ENCODE assay signal across 27 cellular contexts in genomic region chr10:6365384-6365783, GRCh38.
A peak's percentile ranks its signal among the peaks of the same experiment; 100 is the strongest.
DNase-seq lines count a peak whose midpoint lies in the region; ATAC-seq and TF ChIP-seq lines count a peak whose summit lies in the region.
"Had no signal": no experiment of that assay in that cellular context is flagged by ENCODE, and none has a peak within 500 bp of the region (broad histone marks: within the 10 kb centered on the region; RNA-seq: fewer than 3 reads in every experiment).

No MANE protein-coding gene starts in this region.

- CTCF ChIA-PET in IMR-90 (lab: Yijun Ruan, JAX): interaction anchor here (1.1 kb wide), 1 partner anchor 17 kb away, joined by 4 read pairs; no protein-coding TSS in a partner anchor
- CTCF ChIA-PET in activated CD4-positive, alpha-beta memory T cell treated with anti-CD3 and anti-CD28 coated beads, Interleukin-2, amount 10 ng/mL, durations not matched to agents 7 days and 5 days (lab: Charles Lee): interaction anchor here (0.6 to 1.6 kb wide), 2 partner anchors 32 to 37 kb away, joined by 3 to 5 read pairs; no protein-coding TSS in a partner anchor

- H3K27ac ChIP-seq in C4-2B: peak overlapping the region; percentile 69; the same call in 1 of the 2 replicates
- H3K27ac ChIP-seq in IMR-90 (ENCODE audit: insufficient read depth, low read length): no peak overlapping the region; the same call in 1 of the 2 replicates
- H3K27ac ChIP-seq in mesodermal cell (ENCODE audit: low read depth, low read length, severe bottlenecking): peak overlapping the region; percentile 92
- H3K27ac ChIP-seq: coronary artery, foreskin keratinocyte, heart left ventricle, upper lobe of left lung had no signal

- no peak overlapping the region for H3K9ac ChIP-seq in IMR-90 (ENCODE audit: low read depth, low read length)

- no peaks in the 10 kb centered on the region for H3K4me1 Mint-ChIP-seq in activated CD4-positive, alpha-beta memory T cell treated with anti-CD3 and anti-CD28 coated beads, Interleukin-2, amount 10 ng/mL, durations not matched to agents 7 days and 5 days

- H3K36me3 ChIP-seq in IMR-90 (ENCODE audit: control insufficient read depth, insufficient read depth, low read length) (no peaks in the 10 kb centered on the region), mesodermal cell (ENCODE audit: control insufficient read depth, insufficient read depth, low read length) (no peaks in the 10 kb centered on the region)
- H3K36me3 ChIP-seq: adrenal gland, heart left ventricle, MG63, upper lobe of left lung had no signal

- H3K9me3 Mint-ChIP-seq in activated CD4-positive, alpha-beta memory T cell treated with anti-CD3 and anti-CD28 coated beads, Interleukin-2, amount 10 ng/mL, durations not matched to agents 7 days and 5 days: peaks cover 18% of the 10 kb centered on the region

- H4K5ac ChIP-seq in IMR-90 (ENCODE audit: low read depth, low read length): no peak overlapping the region

- H3K9me1 ChIP-seq in IMR-90 (ENCODE audit: insufficient read depth, low read length): no peaks in the 10 kb centered on the region

- no peaks in the 10 kb centered on the region for H4K20me1 ChIP-seq in IMR-90 (ENCODE audit: insufficient read depth, low read length)

- H3K4me1 ChIP-seq in IMR-90 (ENCODE audit: control insufficient read depth, insufficient read depth, low read length): peaks cover 3% of the 10 kb centered on the region
- peaks cover 14% of the 10 kb centered on the region for H3K4me1 ChIP-seq in mesodermal cell (ENCODE audit: control insufficient read depth, insufficient read depth, low read length, poor library complexity, severe bottlenecking)
- H3K4me1 ChIP-seq: adrenal gland, foreskin keratinocyte had no signal

- H3K79me1 ChIP-seq in IMR-90 (ENCODE audit: low read depth in 1 of 2, low read length in 2 of 2): no peaks in the 10 kb centered on the region

- in situ Hi-C loops in IMR-90 (cut with MboI; ENCODE audit: low sequenced_read_pairs): no loop called here

- peaks cover 7% of the 10 kb centered on the region for H3K36me3 Mint-ChIP-seq in activated CD4-positive, alpha-beta memory T cell treated with anti-CD3 and anti-CD28 coated beads, Interleukin-2, amount 10 ng/mL, durations not matched to agents 7 days and 5 days (ENCODE audit: low read depth)

- H4K8ac ChIP-seq in IMR-90 (ENCODE audit: low read depth in 2 of 2, low read length in 2 of 2): no peak overlapping the region

- dilution Hi-C loops in IMR-90 (cut with HindIII; ENCODE audit: low sequenced_read_pairs, unreplicated experiment): no loop called here

- ATAC-seq in IMR-90 (ENCODE audit: low read depth) (peak; percentile 78), GM18502 (IDR thresholded peaks at IDR 0.05; ENCODE audit: poor library complexity, unreplicated experiment) (no peak), GM19023 (IDR thresholded peaks at IDR 0.05; ENCODE audit: unreplicated experiment) (no peak)
- ATAC-seq: CD8-positive, alpha-beta T cell; effector memory CD8-positive, alpha-beta T cell; foreskin keratinocyte had no signal

- 0 out of 2 replicates have a peak overlapping the region, but pooled peaks have one; percentile 59 for H2BK20ac ChIP-seq in IMR-90 (ENCODE audit: low read depth, low read length)

- no peak overlapping the region for H3K4ac ChIP-seq in IMR-90 (ENCODE audit: low read depth, low read length)

- H3K23ac ChIP-seq in IMR-90 (ENCODE audit: low read depth, low read length): no peak overlapping the region

- no peak overlapping the region for H4K91ac ChIP-seq in IMR-90 (ENCODE audit: insufficient read depth, low read depth, low read length)

- no peak overlapping the region for H2BK15ac ChIP-seq in IMR-90 (ENCODE audit: low read depth, low read length)

- TF ChIP-seq RAD21 in IMR-90 (IDR thresholded peaks at IDR 0.05; ENCODE audit: low read length): no peak

- no peak overlapping the region for H3K27ac Mint-ChIP-seq in activated CD4-positive, alpha-beta memory T cell treated with anti-CD3 and anti-CD28 coated beads, Interleukin-2, amount 10 ng/mL, durations not matched to agents 7 days and 5 days
- H3K27ac Mint-ChIP-seq: activated B cell treated with CpG ODN at 0.5 μM for 24 hours; CD8-positive, alpha-beta T cell had no signal

- H2AK9ac ChIP-seq in IMR-90 (replicated peaks; ENCODE audit: low read depth, low read length, poor library complexity): no peak overlapping the region

- H3K27me3 ChIP-seq in IMR-90 (ENCODE audit: control insufficient read depth, insufficient read depth, low read length): peaks cover 2% of the 10 kb centered on the region; the same call in 1 of the 2 replicates
- H3K27me3 ChIP-seq: adrenal gland, heart left ventricle, MG63, upper lobe of left lung had no signal

- H2AFZ ChIP-seq in IMR-90 (replicated peaks; ENCODE audit: low read length, poor library complexity): no peak overlapping the region

- no peak overlapping the region for H2AK5ac ChIP-seq in IMR-90 (ENCODE audit: low read depth, low read length)

- no peak for TF ChIP-seq POLR2A in IMR-90 (IDR thresholded peaks at IDR 0.05; ENCODE audit: low read depth, low read length)

- intact Hi-C loops in IMR-90 (cut with micrococcal nuclease): no loop called here

- H3K9me3 ChIP-seq in IMR-90 (ENCODE audit: control insufficient read depth, insufficient read depth, low read length): no peaks in the 10 kb centered on the region
- H3K9me3 ChIP-seq in mesodermal cell (ENCODE audit: control insufficient read depth, low read length): no peaks in the 10 kb centered on the region
- H3K9me3 ChIP-seq: MG63 had no signal

- POLR2A ChIA-PET in IMR-90 (lab: Charles Lee; ENCODE audit: unreplicated experiment): no interaction called here
- POLR2A ChIA-PET in activated CD4-positive, alpha-beta memory T cell treated with anti-CD3 and anti-CD28 coated beads, Interleukin-2, amount 10 ng/mL, durations not matched to agents 7 days and 5 days (lab: Charles Lee): interaction anchor here (0.7 kb wide), 1 partner anchor 20 kb away, joined by 3 read pairs; no protein-coding TSS in a partner anchor

- H3K27me3 Mint-ChIP-seq in activated CD4-positive, alpha-beta memory T cell treated with anti-CD3 and anti-CD28 coated beads, Interleukin-2, amount 10 ng/mL, durations not matched to agents 7 days and 5 days: peaks cover 2% of the 10 kb centered on the region
- H3K27me3 Mint-ChIP-seq: activated B cell treated with CpG ODN at 0.5 μM for 24 hours had no signal

- no peak overlapping the region for H2BK120ac ChIP-seq in IMR-90 (ENCODE audit: low read depth, low read length)

- no peak overlapping the region for H3K14ac ChIP-seq in IMR-90 (replicated peaks; ENCODE audit: low read depth, low read length)

- TF ChIP-seq CTCF in C4-2B (conservative IDR thresholded peaks at IDR 0.05) (no peak), IMR-90 (conservative IDR thresholded peaks at IDR 0.05; ENCODE audit: low read depth, low read length) (no peak), fibroblast of villous mesenchyme (IDR thresholded peaks at IDR 0.05; ENCODE audit: insufficient read depth, low read depth, low read length) (no peak)

- H2BK5ac ChIP-seq in IMR-90 (ENCODE audit: low read depth, low read length, poor library complexity, severe bottlenecking): no peak overlapping the region

- no TSS peak for BruUV-seq in IMR-90 (replicated peaks; lab: Mats Ljungman, UMichigan)

- WGBS in IMR-90 (ENCODE audit: extremely low coverage in 2 of 2, insufficient read length in 1 of 2), 2 experiments: no CpG with 5 or more reads among the region's 4 CpGs
- WGBS in mesodermal cell (ENCODE audit: insufficient coverage in 2 of 2), 2 experiments: 56 to 68% methylated on average over 4 of the region's 4 CpGs

- no peak overlapping the region for H3K4me3 ChIP-seq in IMR-90 (ENCODE audit: insufficient read depth, low read depth, low read length)
- H3K4me3 ChIP-seq in fibroblast of villous mesenchyme (ENCODE audit: low read depth, low read length): no peak overlapping the region
- no peak overlapping the region for H3K4me3 ChIP-seq in mesodermal cell (ENCODE audit: extremely low read depth, insufficient read depth, low read length, poor library complexity, severe bottlenecking)
- H3K4me3 ChIP-seq: adrenal gland, coronary artery, heart left ventricle, MG63, smooth muscle cell, upper lobe of left lung had no signal

- H3K4me3 Mint-ChIP-seq in activated CD4-positive, alpha-beta memory T cell treated with anti-CD3 and anti-CD28 coated beads, Interleukin-2, amount 10 ng/mL, durations not matched to agents 7 days and 5 days: no peak overlapping the region
- H3K4me3 Mint-ChIP-seq: activated B cell treated with CpG ODN at 0.5 μM for 24 hours; CD8-positive, alpha-beta T cell; effector memory CD8-positive, alpha-beta T cell; naive B cell had no signal

- no peak overlapping the region for H3K56ac ChIP-seq in IMR-90 (ENCODE audit: extremely low read depth, insufficient read depth, low read length)

- 0 out of 2 replicates have a peak overlapping the region, but pooled peaks have one; percentile 71 for H3K18ac ChIP-seq in IMR-90 (ENCODE audit: low read depth, low read length)

- H3K4me2 ChIP-seq in IMR-90 (ENCODE audit: low read depth, low read length): no peak overlapping the region
- H3K4me2 ChIP-seq: smooth muscle cell had no signal

- no peak for DNase-seq in IMR-90
- peak; percentile 32 for DNase-seq in fibroblast of villous mesenchyme (ENCODE audit: low read depth)
- no peak for DNase-seq in activated CD4-positive, alpha-beta memory T cell treated with anti-CD3 and anti-CD28 coated beads, Interleukin-2, amount 10 ng/mL, durations not matched to agents 7 days and 5 days
- no peak for DNase-seq in stimulated activated naive CD4-positive, alpha-beta T cell (lab: John Stamatoyannopoulos, UW)
- DNase-seq: activated B cell treated with CpG ODN at 0.5 μM for 24 hours; activated CD4-positive, alpha-beta T cell treated with anti-CD3 and anti-CD28 coated beads, Interleukin-2, amount 50 U/mL, for 1 hour; activated naive CD4-positive, alpha-beta T cell treated with Interleukin-2 at 50 U/mL for 16 hours; adrenal gland; CD8-positive, alpha-beta T cell; effector memory CD8-positive, alpha-beta T cell; foreskin keratinocyte; MG63; naive B cell; NCI-H1105 treated with DMSO at 0.1 percent for 48 hours; NCI-H2107; NCI-H748 treated with DMSO at 0.1 percent for 48 hours; nucleus accumbens; stimulated activated CD4-positive, alpha-beta T cell treated with anti-CD3 and anti-CD28 coated beads, Interleukin-1b, Interleukin-23, amount 100 ng/mL, for 48 hours; stimulated activated CD8-positive, alpha-beta memory T cell treated with anti-CD3 and anti-CD28 coated beads, Interleukin-4, amount 100 ng/mL, for 48 hours; upper lobe of left lung had no signal

TF ChIP-seq in IMR-90, 13 proteins besides CTCF, POLR2A, EP300 and RAD21 (continues in another document):
- TF ChIP-seq FOS (IDR thresholded peaks at IDR 0.05; ENCODE audit: low read depth, low read length) (no peak), MAZ (IDR thresholded peaks at IDR 0.05; ENCODE audit: borderline replicate concordance, low read depth, low read length) (no peak), RCOR1 (IDR thresholded peaks at IDR 0.05; ENCODE audit: insufficient replicate concordance, low read length) (no peak), CEBPB (IDR thresholded peaks at IDR 0.05; ENCODE audit: low read depth, low read length) (no peak), BHLHE40 (IDR thresholded peaks at IDR 0.05; ENCODE audit: low read depth, low read length) (no peak)
